Comparison of ENCODE assay signal across 23 cellular contexts in the genomic region with DNA sequence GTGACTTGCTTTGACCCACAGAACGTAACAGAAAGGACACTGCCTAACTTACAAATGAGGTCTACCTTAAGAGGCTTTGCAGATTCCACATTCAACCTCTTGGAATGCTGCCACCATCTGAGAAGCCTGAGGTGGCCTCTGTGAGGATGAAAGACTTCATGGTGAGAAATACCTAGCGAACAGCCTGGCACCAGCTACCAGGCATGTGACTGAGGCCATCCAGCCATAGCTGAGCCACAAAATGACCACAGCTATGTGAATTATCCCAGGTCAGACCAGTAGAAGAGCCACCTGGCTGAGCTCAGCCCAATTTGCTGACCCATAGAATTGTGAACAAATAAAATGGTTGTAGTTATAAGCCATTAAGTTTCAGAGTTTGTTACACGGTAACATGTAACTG.
"Had no signal": no experiment of that assay in that cellular context is flagged by ENCODE, and none has a peak within 500 bp of the region (broad histone marks: within the 10 kb centered on the region; RNA-seq: fewer than 3 reads in every experiment).

No MANE protein-coding gene starts in this region.

- H3K27ac ChIP-seq: adrenal gland, foreskin keratinocyte, lower lobe of right lung, tibial nerve, vagina, WERI-Rb-1 had no signal

- H3K4me1 Mint-ChIP-seq: activated CD4-positive, alpha-beta T cell treated with anti-CD3 and anti-CD28 coated beads for 36 hours; activated naive CD4-positive, alpha-beta T cell treated with anti-CD3 and anti-CD28 coated beads, Interleukin-2, amount 50 U/mL, for 24 hours; stimulated activated naive B cell treated with anti-CD40 and anti-IgM and Interleukin-4, amounts not matched to agents 10 μg/mL and 1 μg/mL and 100 μg/mL, for 72 hours had no signal

- H3K4me3 Mint-ChIP-seq: activated CD4-positive, alpha-beta memory T cell treated with anti-CD3 and anti-CD28 coated beads for 36 hours; activated CD4-positive, alpha-beta T cell treated with anti-CD3 and anti-CD28 coated beads for 36 hours; activated naive CD4-positive, alpha-beta T cell treated with anti-CD3 and anti-CD28 coated beads, Interleukin-2, amount 50 U/mL, for 24 hours; activated T-cell treated with anti-CD3 and anti-CD28 coated beads, Interleukin-2, amount 50 U/mL, for 24 hours; central memory CD8-positive, alpha-beta T cell; immature natural killer cell; naive thymus-derived CD4-positive, alpha-beta T cell; stimulated activated naive B cell treated with anti-CD40 and anti-IgM and Interleukin-4, amounts not matched to agents 10 μg/mL and 1 μg/mL and 100 μg/mL, for 72 hours; T-helper 1 cell treated with Interleukin-12 subunit alpha and Interleukin-12 subunit beta and Interleukin-4 antibody, amounts not matched to agents 30 μg/mL and 1 μg/mL, for 36 hours had no signal

- H3K9me3 ChIP-seq: vagina had no signal

- DNase-seq: activated CD4-positive, alpha-beta memory T cell treated with anti-CD3 and anti-CD28 coated beads for 36 hours; activated CD4-positive, alpha-beta T cell treated with anti-CD3 and anti-CD28 coated beads for 36 hours; activated effector memory CD4-positive, alpha-beta T cell treated with Interleukin-2 at 50 U/mL for 16 hours; activated T-cell treated with anti-CD3 and anti-CD28 coated beads, Interleukin-2, amount 50 U/mL, for 24 hours; cortex of kidney; effector CD8-positive, alpha-beta T cell; foreskin keratinocyte; immature natural killer cell; left cardiac atrium; lower lobe of right lung; naive thymus-derived CD4-positive, alpha-beta T cell; retina; stimulated activated CD4-positive, alpha-beta T cell treated with anti-CD3 and anti-CD28 coated beads, Interleukin-2, amount 100 ng/mL, for 48 hours; stimulated activated naive B cell treated with anti-CD40 and anti-IgM and Interleukin-4, amounts not matched to agents 10 μg/mL and 1 μg/mL and 100 μg/mL, for 72 hours; substantia nigra; WERI-Rb-1 had no signal

- ATAC-seq: activated CD4-positive, alpha-beta T cell treated with anti-CD3 and anti-CD28 coated beads for 36 hours; foreskin keratinocyte; lower lobe of right lung; naive thymus-derived CD4-positive, alpha-beta T cell; stimulated activated naive B cell treated with anti-CD40 and anti-IgM and Interleukin-4, amounts not matched to agents 10 μg/mL and 1 μg/mL and 100 μg/mL, for 72 hours had no signal

- FAIRE-seq: endothelial cell of umbilical vein had no signal

- H3K27ac Mint-ChIP-seq: activated CD4-positive, alpha-beta memory T cell treated with anti-CD3 and anti-CD28 coated beads for 36 hours; activated CD4-positive, alpha-beta T cell treated with anti-CD3 and anti-CD28 coated beads for 36 hours; activated naive CD4-positive, alpha-beta T cell treated with anti-CD3 and anti-CD28 coated beads, Interleukin-2, amount 50 U/mL, for 24 hours; activated T-cell treated with anti-CD3 and anti-CD28 coated beads, Interleukin-2, amount 50 U/mL, for 24 hours; naive thymus-derived CD4-positive, alpha-beta T cell; stimulated activated naive B cell treated with anti-CD40 and anti-IgM and Interleukin-4, amounts not matched to agents 10 μg/mL and 1 μg/mL and 100 μg/mL, for 72 hours; T-helper 1 cell treated with Interleukin-12 subunit alpha and Interleukin-12 subunit beta and Interleukin-4 antibody, amounts not matched to agents 30 μg/mL and 1 μg/mL, for 36 hours had no signal

- H3K4me1 ChIP-seq: adrenal gland, foreskin keratinocyte, lower lobe of right lung, tibial nerve, vagina had no signal

- H3K9me3 Mint-ChIP-seq: activated CD4-positive, alpha-beta memory T cell treated with anti-CD3 and anti-CD28 coated beads for 36 hours; activated naive CD4-positive, alpha-beta T cell treated with anti-CD3 and anti-CD28 coated beads, Interleukin-2, amount 50 U/mL, for 24 hours; central memory CD8-positive, alpha-beta T cell; T-helper 1 cell treated with Interleukin-12 subunit alpha and Interleukin-12 subunit beta and Interleukin-4 antibody, amounts not matched to agents 30 μg/mL and 1 μg/mL, for 36 hours had no signal

- H3K27me3 Mint-ChIP-seq: activated CD4-positive, alpha-beta memory T cell treated with anti-CD3 and anti-CD28 coated beads for 36 hours; activated CD4-positive, alpha-beta T cell treated with anti-CD3 and anti-CD28 coated beads for 36 hours; activated naive CD4-positive, alpha-beta T cell treated with anti-CD3 and anti-CD28 coated beads, Interleukin-2, amount 50 U/mL, for 24 hours; activated T-cell treated with anti-CD3 and anti-CD28 coated beads, Interleukin-2, amount 50 U/mL, for 24 hours; central memory CD8-positive, alpha-beta T cell; naive thymus-derived CD4-positive, alpha-beta T cell; stimulated activated naive B cell treated with anti-CD40 and anti-IgM and Interleukin-4, amounts not matched to agents 10 μg/mL and 1 μg/mL and 100 μg/mL, for 72 hours had no signal

- H3K4me3 ChIP-seq: adrenal gland, lower lobe of right lung, tibial nerve, vagina had no signal

- H3K27me3 ChIP-seq: adrenal gland, foreskin keratinocyte, tibial nerve, vagina had no signal
